ENCODE assay signal across 24 cellular contexts in the genomic region with DNA sequence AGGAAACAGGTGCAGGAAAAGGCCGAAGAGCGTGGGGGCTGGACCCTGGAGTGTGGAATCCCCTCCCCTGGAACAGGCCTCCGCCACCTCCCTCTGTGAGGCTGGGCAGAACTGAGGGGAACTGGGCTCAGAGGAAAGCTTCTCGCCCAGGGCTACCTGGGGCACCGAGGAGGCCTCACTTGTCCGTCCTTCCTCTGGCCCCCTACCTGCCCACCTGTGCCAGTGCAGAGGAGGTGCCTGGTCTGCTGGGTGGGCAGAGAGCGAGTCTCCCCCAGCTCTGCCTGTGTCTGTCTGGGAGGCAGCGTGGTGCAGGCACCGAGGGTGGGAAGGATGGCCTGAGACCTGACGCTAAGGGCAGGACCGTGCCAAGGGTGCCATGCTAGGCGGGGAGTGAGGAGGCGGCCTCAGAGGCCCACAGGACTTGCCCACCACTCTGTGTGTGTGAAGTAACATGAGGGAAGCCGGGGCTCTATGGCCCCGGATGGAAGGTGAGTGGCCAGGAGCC. TPM values are rescaled to one million over a fixed set of nuclear protein-coding genes. Genes with fewer than 3 reads are reported as not detected.
DNase-seq lines count a peak whose midpoint lies in the region; ATAC-seq, FAIRE-seq and TF ChIP-seq lines count a peak whose summit lies in the region.
"Had no signal": no experiment of that assay in that cellular context is flagged by ENCODE, and none has a peak within 500 bp of the region (broad histone marks: within the 10 kb centered on the region; RNA-seq: fewer than 3 reads in every experiment).

No MANE protein-coding gene starts in this region.

- H2BK120ac ChIP-seq in IMR-90 (ENCODE audit: low read depth, low read length) = no peak overlapping the region

- FAIRE-seq in GM19239 (lab: Jason Lieb, UNC) = no peak
- FAIRE-seq: A204.1, GM12891 had no signal

- H3K4ac ChIP-seq in IMR-90 (ENCODE audit: low read depth, low read length) = no peak overlapping the region

- ATAC-seq in left cardiac atrium = no peak
- no peak for ATAC-seq in IMR-90 (ENCODE audit: low read depth)
- ATAC-seq: Panc1 had no signal

- H4K5ac ChIP-seq in IMR-90 (ENCODE audit: low read depth, low read length) = no peak overlapping the region

- no peak overlapping the region for H2BK20ac ChIP-seq in IMR-90 (ENCODE audit: low read depth, low read length)

- POLR2A ChIA-PET in IMR-90 (lab: Charles Lee; ENCODE audit: unreplicated experiment) = no interaction called here

- TF ChIP-seq RAD21 in IMR-90 (IDR thresholded peaks at IDR 0.05; ENCODE audit: low read length) = no peak

- H3K27ac Mint-ChIP-seq in endothelial cell (ENCODE audit: unreplicated experiment) = no peak overlapping the region
- no peak overlapping the region for H3K27ac Mint-ChIP-seq in type B pancreatic cell
- H3K27ac Mint-ChIP-seq: HFFc6, IgD-negative memory B cell had no signal

- no peak for DNase-seq in cardiac muscle cell (ENCODE audit: low read depth in 1 of 2, low spot score in 1 of 2)
- DNase-seq in left cardiac atrium = no peak
- DNase-seq in IMR-90 = no peak
- DNase-seq in endothelial cell (ENCODE audit: low spot score) = no peak
- no peak for DNase-seq in type B pancreatic cell (ENCODE audit: extremely low spot score, unreplicated experiment)
- DNase-seq in SW 1271 (lab: John Stamatoyannopoulos, UW) = no peak
- DNase-seq in RPMI8226 = no peak
- no peak for DNase-seq in GM19239 (ENCODE audit: insufficient read length, low spot score)
- DNase-seq: Calu3; CD4-positive, alpha-beta memory T cell; GF-D8; HFFc6; Kasumi-1; MG63; NCI-H1092 treated with DMSO at 0.1 percent for 48 hours; NCI-H2081 treated with DMSO at 0.1 percent for 48 hours; NCI-H446 treated with DMSO at 0.1 percent for 48 hours; NCI-H69; Right ventricle myocardium superior had no signal

- no peak overlapping the region for H4K8ac ChIP-seq in IMR-90 (ENCODE audit: low read depth in 2 of 2, low read length in 2 of 2)

- H3K18ac ChIP-seq in IMR-90 (ENCODE audit: low read depth, low read length) = no peak overlapping the region

- peak overlapping the region; percentile 42 for H2AK9ac ChIP-seq in IMR-90 (replicated peaks; ENCODE audit: low read depth, low read length, poor library complexity)

- TF ChIP-seq CTCF in cardiac muscle cell (IDR thresholded peaks at IDR 0.05; ENCODE audit: low read depth, low read length) (no peak), IMR-90 (conservative IDR thresholded peaks at IDR 0.05; ENCODE audit: low read depth, low read length) (no peak), endothelial cell (IDR thresholded peaks at IDR 0.05; ENCODE audit: unreplicated experiment) (peak; percentile 13), type B pancreatic cell (conservative IDR thresholded peaks at IDR 0.05) (peak; percentile 11)

- H3K27ac ChIP-seq in cardiac muscle cell = peak overlapping the region; percentile 90
- H3K27ac ChIP-seq in IMR-90 (ENCODE audit: insufficient read depth, low read length) = no peak overlapping the region
- H3K27ac ChIP-seq: SK-N-MC had no signal

- no peak overlapping the region for H2AFZ ChIP-seq in IMR-90 (replicated peaks; ENCODE audit: low read length, poor library complexity)

- no peaks in the 10 kb centered on the region for H3K36me3 Mint-ChIP-seq in endothelial cell (ENCODE audit: low read depth, unreplicated experiment)
- H3K36me3 Mint-ChIP-seq in type B pancreatic cell = no peaks in the 10 kb centered on the region
- H3K36me3 Mint-ChIP-seq: IgD-negative memory B cell had no signal

- no peak overlapping the region for H3K23ac ChIP-seq in IMR-90 (ENCODE audit: low read depth, low read length)

- in situ Hi-C loops in IMR-90 (cut with MboI; ENCODE audit: low sequenced_read_pairs) = no loop called here

- CTCF ChIA-PET in IMR-90 (lab: Yijun Ruan, JAX) = no interaction called here

- no peak overlapping the region for H2BK15ac ChIP-seq in IMR-90 (ENCODE audit: low read depth, low read length)

- H2AK5ac ChIP-seq in IMR-90 (ENCODE audit: low read depth, low read length) = no peak overlapping the region

- no peak overlapping the region; the same call in 1 of the 2 replicates for H3K14ac ChIP-seq in IMR-90 (replicated peaks; ENCODE audit: low read depth, low read length)

- H3K27me3 ChIP-seq in cardiac muscle cell = no peaks in the 10 kb centered on the region
- no peaks in the 10 kb centered on the region for H3K27me3 ChIP-seq in IMR-90 (ENCODE audit: control insufficient read depth, insufficient read depth, low read length)
- H3K27me3 ChIP-seq: MG63 had no signal

- H3K36me3 ChIP-seq in cardiac muscle cell (no peaks in the 10 kb centered on the region), IMR-90 (ENCODE audit: control insufficient read depth, insufficient read depth, low read length) (peaks cover 5% of the 10 kb centered on the region)
- H3K36me3 ChIP-seq: MG63 had no signal

- dilution Hi-C loops in IMR-90 (cut with HindIII; ENCODE audit: low sequenced_read_pairs, unreplicated experiment) = no loop called here

- no peak overlapping the region for H3K9ac ChIP-seq in IMR-90 (ENCODE audit: low read depth, low read length)

- no peaks in the 10 kb centered on the region for H4K20me1 ChIP-seq in IMR-90 (ENCODE audit: insufficient read depth, low read length)

- H3K56ac ChIP-seq in IMR-90 (ENCODE audit: extremely low read depth, insufficient read depth, low read length) = no peak overlapping the region

- H3K4me3 ChIP-seq in cardiac muscle cell (no peak overlapping the region), IMR-90 (ENCODE audit: insufficient read depth, low read depth, low read length) (no peak overlapping the region)
- H3K4me3 ChIP-seq: MG63, SK-N-MC had no signal

- no peak overlapping the region for H3K4me2 ChIP-seq in IMR-90 (ENCODE audit: low read depth, low read length)

- no TSS peak for BruUV-seq in IMR-90 (replicated peaks; lab: Mats Ljungman, UMichigan)

- TF ChIP-seq POLR2A in IMR-90 (IDR thresholded peaks at IDR 0.05; ENCODE audit: low read depth, low read length) = no peak

- H3K79me1 ChIP-seq in IMR-90 (ENCODE audit: low read depth in 1 of 2, low read length in 2 of 2) = no peaks in the 10 kb centered on the region

- H3K4me1 Mint-ChIP-seq in endothelial cell (ENCODE audit: unreplicated experiment) (no peaks in the 10 kb centered on the region), type B pancreatic cell (ENCODE audit: unreplicated experiment) (no peaks in the 10 kb centered on the region)
- H3K4me1 Mint-ChIP-seq: CD4-positive, alpha-beta memory T cell had no signal

- H3K4me3 Mint-ChIP-seq in endothelial cell (ENCODE audit: unreplicated experiment) (no peak overlapping the region), type B pancreatic cell (no peak overlapping the region)
- H3K4me3 Mint-ChIP-seq: CD4-positive, alpha-beta memory T cell; HFFc6; IgD-negative memory B cell had no signal

- H3K9me3 ChIP-seq in cardiac muscle cell (ENCODE audit: low read depth) (no peaks in the 10 kb centered on the region), IMR-90 (ENCODE audit: control insufficient read depth, insufficient read depth, low read length) (no peaks in the 10 kb centered on the region)
- H3K9me3 ChIP-seq: MG63 had no signal

- H3K27me3 Mint-ChIP-seq in endothelial cell (ENCODE audit: unreplicated experiment) = no peaks in the 10 kb centered on the region
- no peaks in the 10 kb centered on the region for H3K27me3 Mint-ChIP-seq in type B pancreatic cell
- H3K27me3 Mint-ChIP-seq: CD4-positive, alpha-beta memory T cell; IgD-negative memory B cell had no signal

- intact Hi-C loops in left cardiac atrium (cut with DNase I) = no loop called here
- intact Hi-C loops in IMR-90 (cut with micrococcal nuclease) = no loop called here

- no peaks in the 10 kb centered on the region for H3K9me1 ChIP-seq in IMR-90 (ENCODE audit: insufficient read depth, low read length)

- 95% methylated on average over 8 of the region's 15 CpGs; no CpG with 5 or more reads in 1 of the 2 experiments for WGBS in IMR-90 (ENCODE audit: extremely low coverage in 2 of 2, insufficient read length in 1 of 2), 2 experiments

- no peaks in the 10 kb centered on the region for H3K9me3 Mint-ChIP-seq in endothelial cell (ENCODE audit: unreplicated experiment)
- H3K9me3 Mint-ChIP-seq in type B pancreatic cell = no peaks in the 10 kb centered on the region
- H3K9me3 Mint-ChIP-seq: CD4-positive, alpha-beta memory T cell; HFFc6; IgD-negative memory B cell had no signal

- H2BK5ac ChIP-seq in IMR-90 (ENCODE audit: low read depth, low read length, poor library complexity, severe bottlenecking) = no peak overlapping the region

- no peak overlapping the region for H4K91ac ChIP-seq in IMR-90 (ENCODE audit: insufficient read depth, low read depth, low read length)

- peaks cover 43% of the 10 kb centered on the region for H3K4me1 ChIP-seq in cardiac muscle cell (ENCODE audit: low read depth)
- H3K4me1 ChIP-seq in IMR-90 (ENCODE audit: control insufficient read depth, insufficient read depth, low read length) = no peaks in the 10 kb centered on the region

TF ChIP-seq in IMR-90, 13 proteins besides CTCF, POLR2A, EP300 and RAD21 (continues in another document):
- TF ChIP-seq BHLHE40 (IDR thresholded peaks at IDR 0.05; ENCODE audit: low read depth, low read length) (no peak), RCOR1 (IDR thresholded peaks at IDR 0.05; ENCODE audit: insufficient replicate concordance, low read length) (no peak), FOS (IDR thresholded peaks at IDR 0.05; ENCODE audit: low read depth, low read length) (no peak), CHD1 (IDR thresholded peaks at IDR 0.05; ENCODE audit: low read depth, low read length) (no peak), SMC3 (IDR thresholded peaks at IDR 0.05; ENCODE audit: low read depth, low read length) (no peak), NFE2L2 (IDR thresholded peaks at IDR 0.05; ENCODE audit: low read depth, low read length) (no peak), MXI1 (IDR thresholded peaks at IDR 0.05; ENCODE audit: borderline replicate concordance, low read depth, low read length) (no peak), RFX5 (IDR thresholded peaks at IDR 0.05; ENCODE audit: low read depth, low read length) (no peak)
- TF ChIP-seq, protein P1, sequence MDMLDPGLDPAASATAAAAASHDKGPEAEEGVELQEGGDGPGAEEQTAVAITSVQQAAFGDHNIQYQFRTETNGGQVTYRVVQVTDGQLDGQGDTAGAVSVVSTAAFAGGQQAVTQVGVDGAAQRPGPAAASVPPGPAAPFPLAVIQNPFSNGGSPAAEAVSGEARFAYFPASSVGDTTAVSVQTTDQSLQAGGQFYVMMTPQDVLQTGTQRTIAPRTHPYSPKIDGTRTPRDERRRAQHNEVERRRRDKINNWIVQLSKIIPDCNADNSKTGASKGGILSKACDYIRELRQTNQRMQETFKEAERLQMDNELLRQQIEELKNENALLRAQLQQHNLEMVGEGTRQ (IDR thresholded peaks at IDR 0.05; ENCODE audit: low read depth, low read length) = no peak

RNA-seq across cellular contexts. Expression of a gene that starts 42.2 kb away (rescaled TPM):
- total RNA-seq in cardiac muscle cell (9.4 and 11.9 TPM in 2 replicates), left cardiac atrium (10 to 100 TPM in 1 of 2 donors, 1 to 10 TPM in 1; 7.0 to 11.5 TPM), IMR-90 (2012; rRNA removed) (0.28 and 0.36 TPM in 2 replicates), endothelial cell (ENCODE audit: unreplicated experiment) (6.8 TPM), type B pancreatic cell (ENCODE audit: low replicate concordance) (24.0 and 26.7 TPM in 2 replicates)
- polyA plus RNA-seq in cardiac muscle cell (7.6 and 8.3 TPM in 2 replicates), IMR-90 (2012; rRNA removed) (1.1 and 1.8 TPM in 2 replicates)
- 1.2 and 2.4 TPM in 2 replicates for polyA plus RNA-seq in IMR-90 (2012; cell fraction: cytosol; rRNA removed)
- 4.0 and 9.2 TPM in 2 replicates for polyA plus RNA-seq in IMR-90 (2012; cell fraction: nucleus; rRNA removed; ENCODE audit: low replicate concordance)

Comparison
In these comparisons a context has a peak if more than half of its experiments do, and no peak if none do; other contexts are left out.
1. CTCF ChIP-seq: peak in endothelial cell (single experiment) and type B pancreatic cell (single experiment); none in cardiac muscle cell (single experiment) and IMR-90 (single experiment).